In the genomic region with DNA sequence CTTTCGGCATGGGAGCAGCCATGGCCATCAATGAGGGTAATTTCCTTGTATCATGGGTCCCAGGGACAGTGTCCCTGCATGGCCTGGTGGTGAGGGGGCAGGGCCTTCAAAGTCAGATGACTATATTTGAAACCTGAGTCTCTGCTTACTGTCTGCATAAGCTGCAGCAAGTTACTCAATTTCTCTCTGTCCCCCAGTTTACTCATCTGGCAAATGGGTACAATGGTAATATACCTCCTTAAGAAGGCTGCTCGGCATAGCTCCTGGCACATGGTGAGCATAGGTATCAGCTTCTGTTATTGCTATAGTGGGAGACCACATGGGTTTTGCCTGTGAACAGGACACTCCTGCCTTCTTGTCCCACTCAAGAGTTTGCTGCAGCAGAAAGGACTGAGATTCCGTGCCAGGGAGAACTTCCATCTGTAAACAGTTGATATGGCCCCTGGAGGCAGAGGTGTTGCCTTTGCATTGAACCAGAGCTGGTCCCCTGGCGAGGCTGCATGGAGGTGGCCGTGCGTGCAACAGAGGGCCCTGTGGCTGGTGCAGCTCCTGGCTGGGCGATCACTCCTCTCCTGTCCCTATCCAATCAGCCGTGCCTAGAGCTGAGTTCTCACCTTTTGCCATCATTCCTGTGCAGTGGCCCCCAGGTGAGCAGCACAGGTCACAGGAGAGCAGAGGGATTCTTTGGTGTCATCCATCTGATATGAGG, we compare ENCODE assay signal across 23 cellular contexts. TPM values are rescaled to one million over a fixed set of nuclear protein-coding genes. Genes with fewer than 3 reads are reported as not detected.
"Had no signal": no experiment of that assay in that cellular context is flagged by ENCODE, and none has a peak within 500 bp of the region (broad histone marks: within the 10 kb centered on the region; RNA-seq: fewer than 3 reads in every experiment).

No MANE protein-coding gene starts in this region.

- H3K27ac Mint-ChIP-seq: activated naive CD8-positive, alpha-beta T cell; dendritic cell treated with granulocyte-macrophage colony-stimulating factor and Interleukin-4, amounts not matched to agents 40 ng/mL and 50 ng/mL, for 4 days; endodermal cell; mesothelial cell of epicardium; naive thymus-derived CD8-positive, alpha-beta T cell had no signal

- FAIRE-seq: frontal cortex had no signal

- H3K36me3 ChIP-seq: left ventricle myocardium inferior, neutrophil, prostate gland, transverse colon had no signal

- H3K9me3 ChIP-seq: left ventricle myocardium inferior, neutrophil, prostate gland, testis, transverse colon had no signal

- H3K4me3 ChIP-seq: left ventricle myocardium inferior, lung, prostate gland, testis, transverse colon had no signal

- H3K4me3 Mint-ChIP-seq: activated naive CD8-positive, alpha-beta T cell; central memory CD8-positive, alpha-beta T cell; dendritic cell treated with granulocyte-macrophage colony-stimulating factor and Interleukin-4, amounts not matched to agents 40 ng/mL and 50 ng/mL, for 4 days; endodermal cell; mesothelial cell of epicardium; naive thymus-derived CD8-positive, alpha-beta T cell had no signal

- H3K36me3 Mint-ChIP-seq: activated naive CD8-positive, alpha-beta T cell; mesothelial cell of epicardium; naive thymus-derived CD8-positive, alpha-beta T cell had no signal

- H3K27ac ChIP-seq: left ventricle myocardium inferior, neutrophil, prostate gland, testis, transverse colon had no signal

- H3K4me1 ChIP-seq: prostate gland, testis had no signal

- ATAC-seq: naive thymus-derived CD8-positive, alpha-beta T cell had no signal

- H3K9me3 Mint-ChIP-seq: central memory CD8-positive, alpha-beta T cell; dendritic cell treated with granulocyte-macrophage colony-stimulating factor and Interleukin-4, amounts not matched to agents 40 ng/mL and 50 ng/mL, for 4 days; endodermal cell; mesothelial cell of epicardium; naive thymus-derived CD8-positive, alpha-beta T cell had no signal

- DNase-seq: activated CD4-positive, alpha-beta T cell treated with anti-CD3 and anti-CD28 coated beads for 4 hours; activated CD4-positive, alpha-beta T cell treated with anti-CD3 and anti-CD28 coated beads, Interleukin-2, amount 50 U/mL, for 4 hours; activated CD4-positive, CD25-positive, alpha-beta regulatory T cell; activated effector memory CD4-positive, alpha-beta T cell treated with Interleukin-2 at 50 U/mL for 16 hours; activated naive CD4-positive, alpha-beta T cell treated with Interleukin-2 at 50 U/mL for 16 hours; activated T-cell treated with anti-CD3 and anti-CD28 coated beads for 4 hours; anterior cingulate cortex; left ventricle myocardium inferior; naive thymus-derived CD8-positive, alpha-beta T cell; stimulated activated CD4-positive, alpha-beta T cell treated with anti-CD3 and anti-CD28 coated beads, Interleukin-15, amount 100 ng/mL, for 24 hours; stimulated activated naive CD4-positive, alpha-beta T cell; testis; transverse colon had no signal

- H3K27me3 ChIP-seq: testis, transverse colon had no signal

- H3K4me1 Mint-ChIP-seq: central memory CD8-positive, alpha-beta T cell; endodermal cell; naive thymus-derived CD8-positive, alpha-beta T cell had no signal

RNA-seq across cellular contexts. Expression of gene IGFBP5, which starts 22.7 kb away (rescaled TPM):
- total RNA-seq: naive thymus-derived CD8-positive, alpha-beta T cell; T-helper 1 cell treated with Interleukin-12 subunit alpha and Interleukin-12 subunit beta and Interleukin-4 antibody, amounts not matched to agents 30 ng/mL and 1 ng/mL, for 36 hours had no signal
- polyA plus RNA-seq: naive thymus-derived CD8-positive, alpha-beta T cell had no signal
